ENCODE assay signal across 20 cellular contexts in genomic region chr4:167868163-167868562, GRCh38.
"Had no signal": no experiment of that assay in that cellular context is flagged by ENCODE, and none has a peak within 500 bp of the region (broad histone marks: within the 10 kb centered on the region; RNA-seq: fewer than 3 reads in every experiment).

No MANE protein-coding gene starts in this region.

- H3K27me3 Mint-ChIP-seq: activated CD4-positive, alpha-beta memory T cell treated with anti-CD3 and anti-CD28 coated beads, Interleukin-2, amount 10 ng/mL, durations not matched to agents 7 days and 5 days; activated naive CD8-positive, alpha-beta T cell treated with anti-CD3 and anti-CD28 coated beads for 36 hours; central memory CD8-positive, alpha-beta T cell; stimulated activated naive B cell treated with anti-CD40 and anti-IgM and Interleukin-4, amounts not matched to agents 10 μg/mL and 1 μg/mL and 100 μg/mL, for 72 hours had no signal

- H3K36me3 ChIP-seq: ascending aorta, left ventricle myocardium inferior, right lobe of liver, tibial nerve, vagina had no signal

- H3K36me3 Mint-ChIP-seq: activated naive CD8-positive, alpha-beta T cell treated with anti-CD3 and anti-CD28 coated beads for 36 hours; stimulated activated naive B cell treated with anti-CD40 and anti-IgM and Interleukin-4, amounts not matched to agents 10 μg/mL and 1 μg/mL and 100 μg/mL, for 72 hours had no signal

- H3K4me1 Mint-ChIP-seq: activated CD4-positive, alpha-beta memory T cell treated with anti-CD3 and anti-CD28 coated beads, Interleukin-2, amount 10 ng/mL, durations not matched to agents 7 days and 5 days; activated naive CD8-positive, alpha-beta T cell treated with anti-CD3 and anti-CD28 coated beads for 36 hours; central memory CD8-positive, alpha-beta T cell; nephron; stimulated activated naive B cell treated with anti-CD40 and anti-IgM and Interleukin-4, amounts not matched to agents 10 μg/mL and 1 μg/mL and 100 μg/mL, for 72 hours had no signal

- H3K4me3 ChIP-seq: ascending aorta, left ventricle myocardium inferior, psoas muscle, right lobe of liver, tibial nerve, vagina had no signal

- H3K27me3 ChIP-seq: ascending aorta, right lobe of liver, tibial nerve, vagina had no signal

- H3K27ac ChIP-seq: ascending aorta, left ventricle myocardium inferior, psoas muscle, right lobe of liver, tibial nerve, vagina, VCaP had no signal

- ATAC-seq: psoas muscle; right lobe of liver; stimulated activated naive B cell treated with anti-CD40 and anti-IgM and Interleukin-4, amounts not matched to agents 10 μg/mL and 1 μg/mL and 100 μg/mL, for 72 hours had no signal

- H3K4me1 ChIP-seq: ascending aorta, left ventricle myocardium inferior, psoas muscle, right lobe of liver, tibial nerve, vagina had no signal

- H3K9me3 Mint-ChIP-seq: activated CD4-positive, alpha-beta memory T cell treated with anti-CD3 and anti-CD28 coated beads, Interleukin-2, amount 10 ng/mL, durations not matched to agents 7 days and 5 days; activated naive CD8-positive, alpha-beta T cell treated with anti-CD3 and anti-CD28 coated beads for 36 hours; nephron; stimulated activated naive B cell treated with anti-CD40 and anti-IgM and Interleukin-4, amounts not matched to agents 10 μg/mL and 1 μg/mL and 100 μg/mL, for 72 hours had no signal

- H3K9me3 ChIP-seq: ascending aorta, left ventricle myocardium inferior, psoas muscle, right lobe of liver, tibial nerve, vagina had no signal

- DNase-seq: activated CD4-positive, alpha-beta memory T cell treated with anti-CD3 and anti-CD28 coated beads, Interleukin-2, amount 10 ng/mL, durations not matched to agents 7 days and 5 days; activated gamma-delta T cell; activated naive CD8-positive, alpha-beta T cell treated with anti-CD3 and anti-CD28 coated beads for 36 hours; activated T-cell treated with anti-CD3 and anti-CD28 coated beads, Interleukin-2, amount 50 U/mL, for 48 hours; effector memory CD4-positive, alpha-beta T cell; erythroblast; kidney; left ventricle myocardium inferior; mesendoderm; psoas muscle; right lobe of liver; stimulated activated CD4-positive, alpha-beta T cell treated with anti-CD3 and anti-CD28 coated beads, Interleukin-2, amount 100 ng/mL, for 24 hours; stimulated activated naive B cell treated with anti-CD40 and anti-IgM and Interleukin-4, amounts not matched to agents 10 μg/mL and 1 μg/mL and 100 μg/mL, for 72 hours; T1000 had no signal

- H3K4me3 Mint-ChIP-seq: activated CD4-positive, alpha-beta memory T cell treated with anti-CD3 and anti-CD28 coated beads, Interleukin-2, amount 10 ng/mL, durations not matched to agents 7 days and 5 days; activated naive CD8-positive, alpha-beta T cell treated with anti-CD3 and anti-CD28 coated beads for 36 hours; central memory CD8-positive, alpha-beta T cell; nephron; stimulated activated naive B cell treated with anti-CD40 and anti-IgM and Interleukin-4, amounts not matched to agents 10 μg/mL and 1 μg/mL and 100 μg/mL, for 72 hours had no signal

- H3K27ac Mint-ChIP-seq: activated CD4-positive, alpha-beta memory T cell treated with anti-CD3 and anti-CD28 coated beads, Interleukin-2, amount 10 ng/mL, durations not matched to agents 7 days and 5 days; activated naive CD8-positive, alpha-beta T cell treated with anti-CD3 and anti-CD28 coated beads for 36 hours; nephron; stimulated activated naive B cell treated with anti-CD40 and anti-IgM and Interleukin-4, amounts not matched to agents 10 μg/mL and 1 μg/mL and 100 μg/mL, for 72 hours had no signal
